ENCODE assay signal across 9 cellular contexts in genomic region chr5:181188700-181189362, GRCh38. TPM values are rescaled to one million over a fixed set of nuclear protein-coding genes. Genes with fewer than 3 reads are reported as not detected.
DNase-seq lines count a peak whose midpoint lies in the region; ATAC-seq, FAIRE-seq and TF ChIP-seq lines count a peak whose summit lies in the region.
"Had no signal": no experiment of that assay in that cellular context is flagged by ENCODE, and none has a peak within 500 bp of the region (broad histone marks: within the 10 kb centered on the region; RNA-seq: fewer than 3 reads in every experiment).

No MANE protein-coding gene starts in this region.

- H3K4me3 ChIP-seq in GM12865 (ENCODE audit: low read depth, low read length) (peak overlapping the region; percentile 91), SK-N-MC (peak overlapping the region; percentile 100), brain microvascular endothelial cell (ENCODE audit: low read depth, low read length) (peak overlapping the region; percentile 86), keratinocyte (ENCODE audit: control insufficient read depth in 2 of 3, extremely low read depth in 1 of 3, insufficient read depth in 2 of 3, low read depth in 1 of 3, low read length in 3 of 3) (peak overlapping the region; percentile 54 to 87 (median 85))

- peaks cover 2% of the 10 kb centered on the region for H3K79me2 ChIP-seq in keratinocyte (ENCODE audit: control insufficient read depth, insufficient read depth, low read length)

- no peak for TF ChIP-seq CTCF in GM12865 (IDR thresholded peaks at IDR 0.05; ENCODE audit: insufficient read depth, low read depth, low read length, missing control alignments)
- TF ChIP-seq CTCF in brain microvascular endothelial cell (IDR thresholded peaks at IDR 0.05; ENCODE audit: low read depth, low read length, missing control alignments), result peak; percentile 22
- no peak for TF ChIP-seq CTCF in keratinocyte (optimal IDR thresholded peaks at IDR 0.05 in 1 of 3, IDR thresholded peaks at IDR 0.05 in 1 of 3, conservative IDR thresholded peaks at IDR 0.05 in 1 of 3; ENCODE audit: extremely low read depth in 1 of 3, insufficient read depth in 2 of 3, low read length in 3 of 3)

- in situ Hi-C loops in brain microvascular endothelial cell (cut with HindIII; ENCODE audit: low pct_ligation_motif_present, low sequenced_read_pairs), result no loop called here

- DNase-seq in GM12865 (ENCODE audit: low read depth) (peak; percentile 89), SK-N-MC (ENCODE audit: low read depth, low spot score) (no peak), brain microvascular endothelial cell (peak; percentile 71), keratinocyte (ENCODE audit: low read depth, low spot score) (no peak), mesenteric fat pad (ENCODE audit: low spot score) (no peak)
- DNase-seq in stimulated activated CD4-positive, alpha-beta T cell treated with anti-CD3 and anti-CD28 coated beads, Interleukin-15, amount 100 ng/mL, for 24 hours, result peak; percentile 82

- H3K36me3 ChIP-seq in SK-N-MC (ENCODE audit: insufficient read depth, low read length) (no peaks in the 10 kb centered on the region), brain microvascular endothelial cell (replicated peaks) (no peaks in the 10 kb centered on the region), keratinocyte (ENCODE audit: control insufficient read depth in 2 of 2, extremely low read depth in 1 of 2, insufficient read depth in 2 of 2, low read length in 2 of 2) (no peaks in the 10 kb centered on the region)

- ATAC-seq in GM21526 (IDR thresholded peaks at IDR 0.05; ENCODE audit: low FRiP score, unreplicated experiment), result no peak
- ATAC-seq in HG02885 (IDR thresholded peaks at IDR 0.05; ENCODE audit: poor library complexity, unreplicated experiment), result no peak

- dilution Hi-C loops in keratinocyte (cut with MboI; ENCODE audit: extremely low pct_ligation_motif_present, low sequenced_read_pairs), result no loop called here

- H3K9me1 ChIP-seq in keratinocyte (ENCODE audit: control insufficient read depth, extremely low read depth, insufficient read depth, low read length), result no peaks in the 10 kb centered on the region

- H3K27ac ChIP-seq in SK-N-MC, result peak overlapping the region; percentile 92
- peak overlapping the region; percentile 76 for H3K27ac ChIP-seq in brain microvascular endothelial cell
- H3K27ac ChIP-seq in keratinocyte (ENCODE audit: control insufficient read depth, insufficient read depth, low read length), result peak overlapping the region; percentile 61

- H3K9me3 ChIP-seq in SK-N-MC (ENCODE audit: low read depth, low read length), result no peaks in the 10 kb centered on the region
- H3K9me3 ChIP-seq in keratinocyte (ENCODE audit: control insufficient read depth, low read depth, low read length), result no peaks in the 10 kb centered on the region

- H2AFZ ChIP-seq in keratinocyte (ENCODE audit: control insufficient read depth, low read length), result peak overlapping the region; percentile 91

- FAIRE-seq in keratinocyte (lab: Jason Lieb, UNC), result peak; percentile 43

- H3K27me3 ChIP-seq in brain microvascular endothelial cell (replicated peaks) (no peaks in the 10 kb centered on the region), keratinocyte (ENCODE audit: control insufficient read depth, extremely low read depth, insufficient read depth, low read length) (no peaks in the 10 kb centered on the region)

- peak overlapping the region; percentile 78 for H3K9ac ChIP-seq in SK-N-MC (ENCODE audit: insufficient read length)
- peak overlapping the region; percentile 76 for H3K9ac ChIP-seq in keratinocyte (ENCODE audit: control insufficient read depth, extremely low read depth, insufficient read depth, low read length)

- H3K4me1 ChIP-seq in keratinocyte (ENCODE audit: control insufficient read depth, extremely low read depth, insufficient read depth, low read length), result peaks cover 17% of the 10 kb centered on the region

- H3K4me2 ChIP-seq in keratinocyte (ENCODE audit: control insufficient read depth, extremely low read depth, insufficient read depth, low read depth, low read length), result peak overlapping the region; percentile 100

- H4K20me1 ChIP-seq in keratinocyte (ENCODE audit: control insufficient read depth, extremely low read depth, insufficient read depth, low read length), result peaks cover 2% of the 10 kb centered on the region

RNA-seq across cellular contexts. Expression of gene TRIM7, which starts 16.2 kb away (rescaled TPM):
- polyA plus RNA-seq in keratinocyte, result 21.7 to 27.6 TPM (median 22.4 TPM) in 3 replicates
- 8.8 TPM for polyA plus RNA-seq in keratinocyte (2011; ENCODE audit: low read depth)
- 20.1 and 22.0 TPM in 2 replicates for polyA plus RNA-seq in keratinocyte (2011; cell fraction: cytosol; rRNA removed)
- polyA plus RNA-seq in keratinocyte (2011; cell fraction: nucleus; rRNA removed), result 28.5 and 29.7 TPM in 2 replicates
- 16.7 and 25.6 TPM in 2 replicates for polyA plus RNA-seq in keratinocyte (2012; ENCODE audit: low replicate concordance)
- polyA minus RNA-seq in keratinocyte, result 7.2 to 10.6 TPM (median 8.1 TPM) in 3 replicates
- 15.7 TPM for polyA minus RNA-seq in keratinocyte (2011; cell fraction: cytosol; rRNA and poly(A)+ RNA removed)
- polyA minus RNA-seq in keratinocyte (2011; cell fraction: nucleus; rRNA and poly(A)+ RNA removed), result 7.7 and 9.9 TPM in 2 replicates
- total RNA-seq in mesenteric fat pad, result 3.0 TPM

RNA-seq across cellular contexts. Expression of gene TRIM41, which starts 34.2 kb away (rescaled TPM):
- polyA plus RNA-seq in keratinocyte, result 11.8 to 14.1 TPM (median 13.4 TPM) in 3 replicates
- polyA plus RNA-seq in keratinocyte (2011; ENCODE audit: low read depth), result 6.8 TPM
- polyA plus RNA-seq in keratinocyte (2011; cell fraction: cytosol; rRNA removed), result 9.2 and 12.8 TPM in 2 replicates
- polyA plus RNA-seq in keratinocyte (2011; cell fraction: nucleus; rRNA removed), result 40.3 and 44.3 TPM in 2 replicates
- polyA plus RNA-seq in keratinocyte (2012; ENCODE audit: low replicate concordance), result 12.2 and 19.8 TPM in 2 replicates
- 5.2 to 10.3 TPM (median 5.3 TPM) in 3 replicates for polyA minus RNA-seq in keratinocyte
- polyA minus RNA-seq in keratinocyte (2011; cell fraction: cytosol; rRNA and poly(A)+ RNA removed), result 12.5 TPM
- polyA minus RNA-seq in keratinocyte (2011; cell fraction: nucleus; rRNA and poly(A)+ RNA removed), result 11.0 and 11.1 TPM in 2 replicates
- total RNA-seq in mesenteric fat pad, result 22.1 TPM

RNA-seq across cellular contexts. Expression of gene OR2V2, which starts 41.4 kb away (rescaled TPM):
- not detected in 3 replicates for polyA plus RNA-seq in keratinocyte
- not detected for polyA plus RNA-seq in keratinocyte (2011; ENCODE audit: low read depth)
- polyA plus RNA-seq in keratinocyte (2011; cell fraction: cytosol; rRNA removed), result not detected in 2 replicates
- not detected in 2 replicates for polyA plus RNA-seq in keratinocyte (2011; cell fraction: nucleus; rRNA removed)
- not detected in 2 replicates for polyA plus RNA-seq in keratinocyte (2012; ENCODE audit: low replicate concordance)
- polyA minus RNA-seq in keratinocyte, result not detected in 3 replicates
- not detected for polyA minus RNA-seq in keratinocyte (2011; cell fraction: cytosol; rRNA and poly(A)+ RNA removed)
- polyA minus RNA-seq in keratinocyte (2011; cell fraction: nucleus; rRNA and poly(A)+ RNA removed), result not detected in 2 replicates
- total RNA-seq in mesenteric fat pad, result not detected
- total RNA-seq: activated CD8-positive, alpha-beta memory T cell treated with anti-CD3 and anti-CD28 coated beads for 36 hours had no signal

RNA-seq across cellular contexts. Expression of gene RACK1, which starts 54.9 kb away (rescaled TPM):
- polyA plus RNA-seq in keratinocyte, result 3,291 to 4,197 TPM (median 3,883 TPM) in 3 replicates
- 6,866 TPM for polyA plus RNA-seq in keratinocyte (2011; ENCODE audit: low read depth)
- polyA plus RNA-seq in keratinocyte (2011; cell fraction: cytosol; rRNA removed), result 3,208 and 4,094 TPM in 2 replicates
- polyA plus RNA-seq in keratinocyte (2011; cell fraction: nucleus; rRNA removed), result 1,292 and 1,405 TPM in 2 replicates
- 2,997 and 3,266 TPM in 2 replicates for polyA plus RNA-seq in keratinocyte (2012; ENCODE audit: low replicate concordance)
- polyA minus RNA-seq in keratinocyte, result 6,396 to 10,268 TPM (median 9,173 TPM) in 3 replicates
- 5,229 TPM for polyA minus RNA-seq in keratinocyte (2011; cell fraction: cytosol; rRNA and poly(A)+ RNA removed)
- 1,104 and 1,134 TPM in 2 replicates for polyA minus RNA-seq in keratinocyte (2011; cell fraction: nucleus; rRNA and poly(A)+ RNA removed)
- 1,262 TPM for total RNA-seq in mesenteric fat pad

RNA-seq across cellular contexts. Expression of gene OR2V1, which starts 57.9 kb away (rescaled TPM):
- polyA plus RNA-seq in keratinocyte, result not detected in 3 replicates
- polyA plus RNA-seq in keratinocyte (2011; ENCODE audit: low read depth), result not detected
- polyA plus RNA-seq in keratinocyte (2011; cell fraction: cytosol; rRNA removed), result not detected in 2 replicates
- polyA plus RNA-seq in keratinocyte (2011; cell fraction: nucleus; rRNA removed), result not detected in 2 replicates
- polyA plus RNA-seq in keratinocyte (2012; ENCODE audit: low replicate concordance), result not detected in 2 replicates
- polyA minus RNA-seq in keratinocyte, result not detected in 3 replicates
- not detected for polyA minus RNA-seq in keratinocyte (2011; cell fraction: cytosol; rRNA and poly(A)+ RNA removed)
- not detected in 2 replicates for polyA minus RNA-seq in keratinocyte (2011; cell fraction: nucleus; rRNA and poly(A)+ RNA removed)
- not detected for total RNA-seq in mesenteric fat pad
- total RNA-seq: activated CD8-positive, alpha-beta memory T cell treated with anti-CD3 and anti-CD28 coated beads for 36 hours had no signal

Comparison
In these comparisons a context has a peak if more than half of its experiments do, and no peak if none do; other contexts are left out.
1. DNase-seq: peak in GM12865 (single experiment), brain microvascular endothelial cell (single experiment) and stimulated activated CD4-positive, alpha-beta T cell treated with anti-CD3 and anti-CD28 coated beads, Interleukin-15, amount 100 ng/mL, for 24 hours (single experiment); none in SK-N-MC (single experiment), keratinocyte (single experiment) and mesenteric fat pad (single experiment).
2. Peak in every context shown above with its lines, with median percentiles within 50 percentile points of each other: H3K4me3 ChIP-seq and H3K27ac ChIP-seq.